In the genomic region with DNA sequence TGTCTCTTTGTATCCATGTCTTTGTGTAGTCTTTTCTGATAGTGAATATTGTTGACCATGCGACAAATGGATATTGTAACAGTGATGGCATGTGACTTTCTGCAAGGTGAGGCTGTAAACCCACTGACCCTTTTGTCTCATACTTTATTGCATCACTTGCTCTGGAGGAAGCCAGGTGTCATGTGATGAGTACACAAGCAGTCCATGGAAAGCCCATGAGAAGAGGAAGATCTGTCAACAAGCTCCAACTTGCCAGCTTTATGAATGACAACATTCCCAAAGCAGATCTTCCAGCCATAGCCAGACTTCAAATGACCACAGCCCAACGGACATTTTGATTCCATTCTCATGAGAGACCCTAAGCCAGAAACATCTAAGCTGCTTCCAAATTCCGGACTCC, we compare ENCODE assay signal across 32 cellular contexts.
"Had no signal": no experiment of that assay in that cellular context is flagged by ENCODE, and none has a peak within 500 bp of the region (broad histone marks: within the 10 kb centered on the region; RNA-seq: fewer than 3 reads in every experiment).

No MANE protein-coding gene starts in this region.

- H3K36me3 ChIP-seq: brain microvascular endothelial cell, esophagus squamous epithelium, ovary, thoracic aorta had no signal

- H3K27me3 ChIP-seq: brain microvascular endothelial cell, esophagus squamous epithelium, ovary had no signal

- H3K4me3 ChIP-seq: esophagus squamous epithelium, ovary, skin epidermis, thoracic aorta had no signal

- DNase-seq: activated CD4-positive, alpha-beta T cell treated with anti-CD3 and anti-CD28 coated beads for 4 hours; activated CD4-positive, alpha-beta T cell treated with anti-CD3 and anti-CD28 coated beads, Interleukin-2, amount 50 U/mL, for 4 hours; activated effector memory CD4-positive, alpha-beta T cell treated with Interleukin-2 at 50 U/mL for 16 hours; activated naive CD4-positive, alpha-beta T cell treated with Interleukin-2 at 50 U/mL for 16 hours; activated naive CD8-positive, alpha-beta T cell treated with anti-CD3 and anti-CD28 coated beads for 36 hours; activated T-cell treated with anti-CD3 and anti-CD28 coated beads for 4 hours; amniotic stem cell; brain microvascular endothelial cell; central memory CD4-positive, alpha-beta T cell; esophagus squamous epithelium; hippocampal formation; kidney; left colon; naive B cell; ovary; stimulated activated CD4-positive, alpha-beta T cell treated with anti-CD3 and anti-CD28 coated beads, Interleukin-12 subunit alpha, Interleukin-12 subunit beta, amount 100 ng/mL, for 4 hours; stimulated activated CD4-positive, alpha-beta T cell treated with anti-CD3 and anti-CD28 coated beads, Interleukin-4, amount 100 ng/mL, for 1 hour; stimulated activated naive CD8-positive, alpha-beta T cell treated with anti-CD3 and anti-CD28 coated beads, Interleukin-15, Interleukin-2, amounts not matched to agents 100 U/mL and 50 U/mL, for 24 hours; T-helper 9 cell; trophoblast cell had no signal

- H3K9me3 Mint-ChIP-seq: T-helper 1 cell treated with Interleukin-12 subunit alpha and Interleukin-12 subunit beta and Interleukin-4 antibody, amounts not matched to agents 30 μg/mL and 1 μg/mL, for 36 hours had no signal

- H3K9me3 ChIP-seq: esophagus squamous epithelium, ovary, thoracic aorta had no signal

- FAIRE-seq: astrocyte, endothelial cell of umbilical vein, frontal cortex, kidney, TTC549, urothelium cell line had no signal

- H3K4me1 ChIP-seq: esophagus squamous epithelium had no signal

- H3K36me3 Mint-ChIP-seq: activated naive CD8-positive, alpha-beta T cell treated with anti-CD3 and anti-CD28 coated beads for 36 hours; mesothelial cell of epicardium; naive B cell had no signal

- H3K27ac ChIP-seq: brain microvascular endothelial cell, esophagus squamous epithelium, ovary, skin epidermis, thoracic aorta, VCaP had no signal

- H3K4me3 Mint-ChIP-seq: activated naive CD8-positive, alpha-beta T cell treated with anti-CD3 and anti-CD28 coated beads for 36 hours; mesothelial cell of epicardium; naive B cell; T-helper 1 cell treated with Interleukin-12 subunit alpha and Interleukin-12 subunit beta and Interleukin-4 antibody, amounts not matched to agents 30 μg/mL and 1 μg/mL, for 36 hours had no signal

- H3K27me3 Mint-ChIP-seq: progenitor cell of endocrine pancreas had no signal

- H3K27ac Mint-ChIP-seq: activated naive CD8-positive, alpha-beta T cell treated with anti-CD3 and anti-CD28 coated beads for 36 hours; naive B cell; progenitor cell of endocrine pancreas; T-helper 1 cell treated with Interleukin-12 subunit alpha and Interleukin-12 subunit beta and Interleukin-4 antibody, amounts not matched to agents 30 μg/mL and 1 μg/mL, for 36 hours had no signal

- H3K4me1 Mint-ChIP-seq: activated naive CD8-positive, alpha-beta T cell treated with anti-CD3 and anti-CD28 coated beads for 36 hours; naive B cell had no signal

- ATAC-seq: left colon; sciatic nerve; stimulated activated naive CD8-positive, alpha-beta T cell treated with anti-CD3 and anti-CD28 coated beads, Interleukin-15, Interleukin-2, amounts not matched to agents 100 U/mL and 50 U/mL, for 24 hours had no signal
